ENCODE assay signal across 12 cellular contexts in the genomic region with DNA sequence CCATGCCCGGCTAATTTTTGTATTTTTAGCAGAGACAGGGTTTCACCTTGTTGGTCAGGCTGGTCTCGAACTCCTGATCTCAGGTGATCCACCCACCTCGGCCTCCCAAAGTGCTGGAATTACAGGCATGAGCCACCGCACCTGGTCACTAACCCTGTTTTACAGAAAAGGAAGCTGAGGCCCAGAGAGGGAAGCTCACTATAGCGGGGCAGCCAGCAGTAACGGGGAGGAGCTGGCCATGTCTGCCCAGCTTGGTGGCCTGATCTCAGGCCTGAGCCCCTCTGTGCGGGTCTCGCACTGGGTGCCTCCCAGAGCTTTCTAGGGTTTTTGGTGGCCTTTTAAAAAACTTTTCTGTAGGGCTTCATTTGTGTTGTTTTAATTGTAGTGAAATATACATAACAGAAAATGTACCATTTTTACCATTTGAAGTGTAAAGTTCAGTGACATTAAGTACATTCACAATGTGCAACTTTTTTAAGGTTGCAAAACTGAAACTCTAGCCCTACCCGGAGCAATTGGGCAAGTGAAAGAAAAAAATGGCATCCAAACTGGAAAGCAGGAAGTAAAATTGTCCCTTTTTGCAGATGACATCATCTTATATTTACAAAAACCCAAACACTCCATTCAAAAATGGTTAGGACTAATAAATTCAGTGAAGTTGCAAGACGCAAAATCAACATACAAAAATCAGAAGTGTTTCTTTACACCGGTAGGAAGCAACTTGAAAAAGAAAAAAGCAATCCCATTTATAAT. TPM values are rescaled to one million over a fixed set of nuclear protein-coding genes. Genes with fewer than 3 reads are reported as not detected.
A peak's percentile ranks its signal among the peaks of the same experiment; 100 is the strongest.
DNase-seq lines count a peak whose midpoint lies in the region; ATAC-seq and TF ChIP-seq lines count a peak whose summit lies in the region.
"Had no signal": no experiment of that assay in that cellular context is flagged by ENCODE, and none has a peak within 500 bp of the region (broad histone marks: within the 10 kb centered on the region; RNA-seq: fewer than 3 reads in every experiment).

No MANE protein-coding gene starts in this region.

- H3K27me3 Mint-ChIP-seq in activated naive CD4-positive, alpha-beta T cell treated with anti-CD3 and anti-CD28 coated beads, Interleukin-2, amount 50 U/mL, for 24 hours, result no peaks in the 10 kb centered on the region
- H3K27me3 Mint-ChIP-seq in endodermal cell (ENCODE audit: insufficient read depth), result peaks cover 7% of the 10 kb centered on the region

- in situ Hi-C loops in transverse colon (cut with MboI; ENCODE audit: low pct_ligation_motif_present in 1 of 4, low pct_unique_long_range_greater_than_20kb in 1 of 4, low sequenced_read_pairs in 3 of 4), result no loop called here

- POLR2A ChIA-PET in HEK293T (lab: Yijun Ruan, JAX), result interaction anchor here (1.0 to 1.1 kb wide), 2 partner anchors 9 to 15 kb away, joined by 3 read pairs; no protein-coding TSS in a partner anchor

- no peaks in the 10 kb centered on the region for H3K9me3 Mint-ChIP-seq in activated naive CD4-positive, alpha-beta T cell treated with anti-CD3 and anti-CD28 coated beads, Interleukin-2, amount 50 U/mL, for 24 hours
- peaks cover 17% of the 10 kb centered on the region for H3K9me3 Mint-ChIP-seq in endodermal cell

- CTCF ChIA-PET in HEK293T (lab: Yijun Ruan, JAX), result interaction anchor here (1.0 kb wide), 1 partner anchor 9 kb away, joined by 3 read pairs; no protein-coding TSS in a partner anchor

- no peak for TF ChIP-seq CTCF in Peyer's patch (IDR thresholded peaks at IDR 0.05)
- TF ChIP-seq CTCF in endodermal cell (conservative IDR thresholded peaks at IDR 0.05), result no peak
- TF ChIP-seq CTCF in transverse colon (IDR thresholded peaks at IDR 0.05), result no peak

- no peak overlapping the region for H3K27ac Mint-ChIP-seq in activated naive CD4-positive, alpha-beta T cell treated with anti-CD3 and anti-CD28 coated beads, Interleukin-2, amount 50 U/mL, for 24 hours
- no peak overlapping the region for H3K27ac Mint-ChIP-seq in endodermal cell

- peaks cover 1% of the 10 kb centered on the region for H3K36me3 Mint-ChIP-seq in activated naive CD4-positive, alpha-beta T cell treated with anti-CD3 and anti-CD28 coated beads, Interleukin-2, amount 50 U/mL, for 24 hours
- H3K36me3 Mint-ChIP-seq in endodermal cell (ENCODE audit: low read depth), result no peaks in the 10 kb centered on the region

- H3K27me3 ChIP-seq in Peyer's patch (no peaks in the 10 kb centered on the region), endodermal cell (ENCODE audit: control insufficient read depth, insufficient read depth, low read length, poor library complexity, severe bottlenecking) (peaks cover 4% of the 10 kb centered on the region), transverse colon (peaks cover 16% of the 10 kb centered on the region)

- no peak for DNase-seq in activated naive CD4-positive, alpha-beta T cell treated with anti-CD3 and anti-CD28 coated beads, Interleukin-2, amount 50 U/mL, for 16 hours
- peak in 1 of 3 donors; percentile 32 for DNase-seq in Peyer's patch
- peak; percentile 42 for DNase-seq in endodermal cell
- no peak for DNase-seq in transverse colon
- DNase-seq in HEK293T (ENCODE audit: extremely low spot score), result no peak
- no peak for DNase-seq in stimulated activated naive CD4-positive, alpha-beta T cell (lab: John Stamatoyannopoulos, UW)

- WGBS in endodermal cell (ENCODE audit: insufficient coverage in 1 of 2, insufficient read length in 1 of 2), 2 experiments, result 90 to 92% methylated on average over 5 to 11 of the region's 11 CpGs
- WGBS in transverse colon (ENCODE audit: low coverage in 1 of 2), 2 donors, result 35 to 60% methylated on average over 3 to 11 of the region's 11 CpGs

- H3K9ac ChIP-seq in endodermal cell (ENCODE audit: extremely low read depth, low read length, poor library complexity, severe bottlenecking), result no peak overlapping the region

- H3K4me1 ChIP-seq in Peyer's patch (peaks cover 0 to 6% (median 2%) of the 10 kb centered on the region in 4 donors), endodermal cell (ENCODE audit: control insufficient read depth, insufficient read depth, low read length) (no peaks in the 10 kb centered on the region), transverse colon (peaks cover 0 to 11% (median 2%) of the 10 kb centered on the region in 4 donors)

- intact Hi-C loops in transverse colon (cut with DNase I; ENCODE audit: low total_unique reads), result no loop called here

- TF ChIP-seq EP300 in transverse colon (IDR thresholded peaks at IDR 0.05; ENCODE audit: low read depth), result no peak

- peak overlapping the region; percentile 90 for H3K4me3 Mint-ChIP-seq in activated naive CD4-positive, alpha-beta T cell treated with anti-CD3 and anti-CD28 coated beads, Interleukin-2, amount 50 U/mL, for 24 hours
- no peak overlapping the region for H3K4me3 Mint-ChIP-seq in endodermal cell

- H3K36me3 ChIP-seq in Peyer's patch, result no peaks in the 10 kb centered on the region
- H3K36me3 ChIP-seq in endodermal cell (ENCODE audit: control insufficient read depth, insufficient read depth, low read length), result no peaks in the 10 kb centered on the region
- no peaks in the 10 kb centered on the region for H3K36me3 ChIP-seq in transverse colon

- peaks cover 0 to 11% (median 5%) of the 10 kb centered on the region in 4 donors for H3K9me3 ChIP-seq in Peyer's patch
- H3K9me3 ChIP-seq in endodermal cell (ENCODE audit: control insufficient read depth, low read length), result peaks cover 12% of the 10 kb centered on the region
- H3K9me3 ChIP-seq in transverse colon, result peaks cover 3 to 7% of the 10 kb centered on the region in 2 donors

- H3K27ac ChIP-seq in Peyer's patch (peak overlapping the region; percentile 9 to 75 (median 59)), endodermal cell (ENCODE audit: low read depth, low read length) (no peak overlapping the region), transverse colon (peak overlapping the region; percentile 31 to 67 (median 64))
- H3K27ac ChIP-seq: C4-2B, epithelial cell of prostate had no signal

- H3K4me3 ChIP-seq in Peyer's patch (peak overlapping the region in 3 of 4 donors; percentile 43 to 57 (median 45)), endodermal cell (ENCODE audit: low read length) (no peak overlapping the region), transverse colon (peak overlapping the region in 3 of 4 donors; percentile 22 to 45 (median 24))

- no peak for ATAC-seq in HG02870 (IDR thresholded peaks at IDR 0.05; ENCODE audit: unreplicated experiment)

- peaks cover 28% of the 10 kb centered on the region for H3K4me1 Mint-ChIP-seq in activated naive CD4-positive, alpha-beta T cell treated with anti-CD3 and anti-CD28 coated beads, Interleukin-2, amount 50 U/mL, for 24 hours
- peaks cover 4% of the 10 kb centered on the region for H3K4me1 Mint-ChIP-seq in endodermal cell

- TF ChIP-seq POLR2A in Peyer's patch (IDR thresholded peaks at IDR 0.05) (no peak), transverse colon (IDR thresholded peaks at IDR 0.05) (no peak)

TF ChIP-seq in HEK293T, 16 proteins besides CTCF, POLR2A, EP300 and RAD21:
- no peak for TF ChIP-seq ARNT (IDR thresholded peaks at IDR 0.05)
- TF ChIP-seq BHLHE40 (IDR thresholded peaks at IDR 0.05; ENCODE audit: borderline replicate concordance), result no peak
- no peak for TF ChIP-seq ELF4 (IDR thresholded peaks at IDR 0.05)
- no peak for TF ChIP-seq FOXK2 (IDR thresholded peaks at IDR 0.05)
- no peak for TF ChIP-seq SUZ12 (IDR thresholded peaks at IDR 0.05)
- no peak for TF ChIP-seq FOXA1 (IDR thresholded peaks at IDR 0.05)
- TF ChIP-seq LEF1 (IDR thresholded peaks at IDR 0.05; ENCODE audit: borderline replicate concordance), result no peak
- TF ChIP-seq, protein P1, sequence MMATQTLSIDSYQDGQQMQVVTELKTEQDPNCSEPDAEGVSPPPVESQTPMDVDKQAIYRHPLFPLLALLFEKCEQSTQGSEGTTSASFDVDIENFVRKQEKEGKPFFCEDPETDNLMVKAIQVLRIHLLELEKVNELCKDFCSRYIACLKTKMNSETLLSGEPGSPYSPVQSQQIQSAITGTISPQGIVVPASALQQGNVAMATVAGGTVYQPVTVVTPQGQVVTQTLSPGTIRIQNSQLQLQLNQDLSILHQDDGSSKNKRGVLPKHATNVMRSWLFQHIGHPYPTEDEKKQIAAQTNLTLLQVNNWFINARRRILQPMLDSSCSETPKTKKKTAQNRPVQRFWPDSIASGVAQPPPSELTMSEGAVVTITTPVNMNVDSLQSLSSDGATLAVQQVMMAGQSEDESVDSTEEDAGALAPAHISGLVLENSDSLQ (IDR thresholded peaks at IDR 0.05), result no peak
- no peak for TF ChIP-seq CTBP1 (IDR thresholded peaks at IDR 0.05; ENCODE audit: borderline replicate concordance)
- TF ChIP-seq L3MBTL2 (conservative IDR thresholded peaks at IDR 0.05), result no peak
- TF ChIP-seq FOXM1 (IDR thresholded peaks at IDR 0.05; ENCODE audit: borderline replicate concordance), result no peak
- TF ChIP-seq NFRKB (IDR thresholded peaks at IDR 0.05), result no peak
- no peak for TF ChIP-seq HDGF (IDR thresholded peaks at IDR 0.05; ENCODE audit: borderline replicate concordance)
- TF ChIP-seq SP1 (IDR thresholded peaks at IDR 0.05), result no peak
- no peak for TF ChIP-seq ZNF384 (IDR thresholded peaks at IDR 0.05)
- TF ChIP-seq TARDBP (IDR thresholded peaks at IDR 0.05), result no peak

RNA-seq across cellular contexts. Expression of a gene that starts 14.5 kb away (rescaled TPM):
- total RNA-seq in Peyer's patch (10 to 100 TPM; 13.5 to 75.9 (median 22.5) TPM), endodermal cell (not detected), transverse colon (10 to 100 TPM in 2 of 4 donors, 1 to 10 TPM in 2; 1.4 to 26.9 (median 10.6) TPM)
- polyA plus RNA-seq in endodermal cell (2013, experiment 1 of 2), result not detected
- polyA plus RNA-seq in endodermal cell (2013, experiment 2 of 2), result not detected
- total RNA-seq: LHCN-M2, lung microvascular endothelial cell had no signal

RNA-seq across cellular contexts. Expression of a gene that starts 23.8 kb away (rescaled TPM):
- total RNA-seq in Peyer's patch, result 100 to 1,000 TPM in 1 of 4 donors, 10 to 100 TPM in 3; 10.0 to 124 (median 20.6) TPM
- total RNA-seq in endodermal cell, result 1 to 10 TPM; 4.5 to 5.6 TPM
- polyA plus RNA-seq in endodermal cell (2013, experiment 1 of 2), result 2.0 TPM
- polyA plus RNA-seq in endodermal cell (2013, experiment 2 of 2), result 1.8 TPM
- total RNA-seq in transverse colon, result 10 to 100 TPM in 3 of 4 donors, 1 to 10 TPM in 1; 5.2 to 36.3 (median 24.0) TPM

RNA-seq across cellular contexts. Expression of a gene that starts 55.6 kb away (rescaled TPM):
- not detected for total RNA-seq in Peyer's patch
- total RNA-seq in endodermal cell, result under 1 TPM; 0.11 to 0.20 TPM
- polyA plus RNA-seq in endodermal cell (2013, experiment 1 of 2), result 0.14 TPM
- 0.12 TPM for polyA plus RNA-seq in endodermal cell (2013, experiment 2 of 2)
- under 1 TPM in 2 of 4 donors, not detected in 2; 0.16 to 0.41 TPM for total RNA-seq in transverse colon
- total RNA-seq: LHCN-M2, lung microvascular endothelial cell had no signal
